In the genomic region with DNA sequence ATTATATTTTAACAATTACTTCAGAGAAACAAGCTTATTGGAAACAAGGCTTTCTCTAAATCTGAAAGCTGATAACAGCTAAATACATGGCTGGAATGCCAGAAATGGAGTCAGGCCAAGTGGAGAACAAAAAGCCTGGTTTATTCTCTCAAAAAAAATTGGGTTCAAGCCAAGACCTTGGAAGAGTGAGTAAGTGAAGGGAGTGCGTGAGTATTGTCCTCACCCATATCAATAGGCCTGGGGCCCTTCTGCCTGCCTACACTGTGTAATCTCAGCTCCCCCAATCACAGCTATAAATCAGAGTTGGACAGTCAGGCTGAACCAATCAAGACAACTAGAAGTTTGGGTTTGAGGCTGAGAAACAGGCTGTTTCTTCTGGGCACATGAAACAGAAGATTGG, we compare ENCODE assay signal across 8 cellular contexts. TPM values are rescaled to one million over a fixed set of nuclear protein-coding genes. Genes with fewer than 3 reads are reported as not detected.
DNase-seq lines count a peak whose midpoint lies in the region; ATAC-seq and TF ChIP-seq lines count a peak whose summit lies in the region.

No MANE protein-coding gene starts in this region.

- H3K27me3 Mint-ChIP-seq in activated naive CD4-positive, alpha-beta T cell treated with anti-CD3 and anti-CD28 coated beads, Interleukin-2, amount 50 U/mL, for 24 hours = no peaks in the 10 kb centered on the region
- H3K27me3 Mint-ChIP-seq in WTC11 (ENCODE audit: low read depth) = no peaks in the 10 kb centered on the region

- 0 to 29% methylated on average over 1 of the region's 1 CpG for WGBS in gastroesophageal sphincter (ENCODE audit: low coverage in 1 of 2), 2 donors

- H3K4me1 ChIP-seq in gastroesophageal sphincter = peaks cover 3 to 57% (median 15%) of the 10 kb centered on the region in 3 donors

- H3K4me3 ChIP-seq in gastroesophageal sphincter = no peak overlapping the region

- ATAC-seq in WTC11 (no peak), gastroesophageal sphincter (peak; percentile 51), GM21447 (IDR thresholded peaks at IDR 0.05; ENCODE audit: unreplicated experiment) (no peak), GM21390 (IDR thresholded peaks at IDR 0.05; ENCODE audit: unreplicated experiment) (no peak)

- DNase-seq in activated naive CD4-positive, alpha-beta T cell treated with Interleukin-2 at 50 U/mL for 16 hours = no peak
- no peak for DNase-seq in WTC11 (ENCODE audit: low spot score)
- DNase-seq in renal cortical epithelial cell (ENCODE audit: low read depth) = peak; percentile 75
- DNase-seq in mesenteric fat pad (ENCODE audit: low spot score) = no peak

- no peaks in the 10 kb centered on the region for H3K27me3 ChIP-seq in gastroesophageal sphincter

- TF ChIP-seq CTCF in WTC11 (IDR thresholded peaks at IDR 0.05) (no peak), gastroesophageal sphincter (IDR thresholded peaks at IDR 0.05) (no peak)

- H3K27ac Mint-ChIP-seq in activated naive CD4-positive, alpha-beta T cell treated with anti-CD3 and anti-CD28 coated beads, Interleukin-2, amount 50 U/mL, for 24 hours = peak overlapping the region; percentile 94
- peak overlapping the region; percentile 64 for H3K27ac Mint-ChIP-seq in WTC11

- peaks cover 22% of the 10 kb centered on the region for H3K36me3 Mint-ChIP-seq in activated naive CD4-positive, alpha-beta T cell treated with anti-CD3 and anti-CD28 coated beads, Interleukin-2, amount 50 U/mL, for 24 hours
- H3K36me3 Mint-ChIP-seq in WTC11 = peaks cover 39% of the 10 kb centered on the region

- H3K4me3 Mint-ChIP-seq in activated naive CD4-positive, alpha-beta T cell treated with anti-CD3 and anti-CD28 coated beads, Interleukin-2, amount 50 U/mL, for 24 hours = peak overlapping the region; percentile 71
- H3K4me3 Mint-ChIP-seq in WTC11 = no peak overlapping the region

- H3K27ac ChIP-seq in gastroesophageal sphincter = peak overlapping the region; percentile 47 to 61 (median 48)

- POLR2A ChIA-PET in WTC11 (lab: Charles Lee) = no interaction called here

- H3K9me3 Mint-ChIP-seq in activated naive CD4-positive, alpha-beta T cell treated with anti-CD3 and anti-CD28 coated beads, Interleukin-2, amount 50 U/mL, for 24 hours = peaks cover 3% of the 10 kb centered on the region
- 0 out of 2 replicates have a peak, but pooled peaks cover 3% of the 10 kb centered on the region for H3K9me3 Mint-ChIP-seq in WTC11

- peaks cover 2 to 34% of the 10 kb centered on the region in 2 donors for H3K36me3 ChIP-seq in gastroesophageal sphincter

- no peak for TF ChIP-seq EP300 in gastroesophageal sphincter (IDR thresholded peaks at IDR 0.05)

- CTCF ChIA-PET in WTC11 (lab: Charles Lee) = interaction anchor here (0.9 to 3.1 kb wide), 5 partner anchors 11 to 778 kb away, joined by 3 to 25 read pairs (median 5); no protein-coding TSS in a partner anchor

- no peak for TF ChIP-seq POLR2A in gastroesophageal sphincter (IDR thresholded peaks at IDR 0.05)

- no peaks in the 10 kb centered on the region for H3K9me3 ChIP-seq in gastroesophageal sphincter

- H3K4me1 Mint-ChIP-seq in activated naive CD4-positive, alpha-beta T cell treated with anti-CD3 and anti-CD28 coated beads, Interleukin-2, amount 50 U/mL, for 24 hours = peaks cover 78% of the 10 kb centered on the region
- H3K4me1 Mint-ChIP-seq in WTC11 = peaks cover 27% of the 10 kb centered on the region

TF ChIP-seq in WTC11, 78 proteins besides CTCF, POLR2A, EP300 and RAD21 (continues in another document):
- TF ChIP-seq NR3C1 (CRISPR knock-in tag; conservative IDR thresholded peaks at IDR 0.05; ENCODE audit: low read depth) (no peak), ESRRA (CRISPR knock-in tag; IDR thresholded peaks at IDR 0.05; ENCODE audit: borderline replicate concordance) (no peak), NFYB (CRISPR knock-in tag; conservative IDR thresholded peaks at IDR 0.05; ENCODE audit: low read depth) (no peak), TEAD4 (CRISPR knock-in tag; IDR thresholded peaks at IDR 0.05) (no peak), ZNF396 (CRISPR knock-in tag; IDR thresholded peaks at IDR 0.05; ENCODE audit: borderline replicate concordance) (no peak), RORB (CRISPR knock-in tag; IDR thresholded peaks at IDR 0.05) (no peak)
- TF ChIP-seq, protein P1, sequence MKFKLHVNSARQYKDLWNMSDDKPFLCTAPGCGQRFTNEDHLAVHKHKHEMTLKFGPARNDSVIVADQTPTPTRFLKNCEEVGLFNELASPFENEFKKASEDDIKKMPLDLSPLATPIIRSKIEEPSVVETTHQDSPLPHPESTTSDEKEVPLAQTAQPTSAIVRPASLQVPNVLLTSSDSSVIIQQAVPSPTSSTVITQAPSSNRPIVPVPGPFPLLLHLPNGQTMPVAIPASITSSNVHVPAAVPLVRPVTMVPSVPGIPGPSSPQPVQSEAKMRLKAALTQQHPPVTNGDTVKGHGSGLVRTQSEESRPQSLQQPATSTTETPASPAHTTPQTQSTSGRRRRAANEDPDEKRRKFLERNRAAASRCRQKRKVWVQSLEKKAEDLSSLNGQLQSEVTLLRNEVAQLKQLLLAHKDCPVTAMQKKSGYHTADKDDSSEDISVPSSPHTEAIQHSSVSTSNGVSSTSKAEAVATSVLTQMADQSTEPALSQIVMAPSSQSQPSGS (CRISPR knock-in tag; IDR thresholded peaks at IDR 0.05; ENCODE audit: borderline replicate concordance, low read depth) = no peak
- TF ChIP-seq, protein P2, sequence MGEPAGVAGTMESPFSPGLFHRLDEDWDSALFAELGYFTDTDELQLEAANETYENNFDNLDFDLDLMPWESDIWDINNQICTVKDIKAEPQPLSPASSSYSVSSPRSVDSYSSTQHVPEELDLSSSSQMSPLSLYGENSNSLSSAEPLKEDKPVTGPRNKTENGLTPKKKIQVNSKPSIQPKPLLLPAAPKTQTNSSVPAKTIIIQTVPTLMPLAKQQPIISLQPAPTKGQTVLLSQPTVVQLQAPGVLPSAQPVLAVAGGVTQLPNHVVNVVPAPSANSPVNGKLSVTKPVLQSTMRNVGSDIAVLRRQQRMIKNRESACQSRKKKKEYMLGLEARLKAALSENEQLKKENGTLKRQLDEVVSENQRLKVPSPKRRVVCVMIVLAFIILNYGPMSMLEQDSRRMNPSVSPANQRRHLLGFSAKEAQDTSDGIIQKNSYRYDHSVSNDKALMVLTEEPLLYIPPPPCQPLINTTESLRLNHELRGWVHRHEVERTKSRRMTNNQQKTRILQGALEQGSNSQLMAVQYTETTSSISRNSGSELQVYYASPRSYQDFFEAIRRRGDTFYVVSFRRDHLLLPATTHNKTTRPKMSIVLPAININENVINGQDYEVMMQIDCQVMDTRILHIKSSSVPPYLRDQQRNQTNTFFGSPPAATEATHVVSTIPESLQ (CRISPR knock-in tag; IDR thresholded peaks at IDR 0.05) = no peak
- TF ChIP-seq, protein P3, sequence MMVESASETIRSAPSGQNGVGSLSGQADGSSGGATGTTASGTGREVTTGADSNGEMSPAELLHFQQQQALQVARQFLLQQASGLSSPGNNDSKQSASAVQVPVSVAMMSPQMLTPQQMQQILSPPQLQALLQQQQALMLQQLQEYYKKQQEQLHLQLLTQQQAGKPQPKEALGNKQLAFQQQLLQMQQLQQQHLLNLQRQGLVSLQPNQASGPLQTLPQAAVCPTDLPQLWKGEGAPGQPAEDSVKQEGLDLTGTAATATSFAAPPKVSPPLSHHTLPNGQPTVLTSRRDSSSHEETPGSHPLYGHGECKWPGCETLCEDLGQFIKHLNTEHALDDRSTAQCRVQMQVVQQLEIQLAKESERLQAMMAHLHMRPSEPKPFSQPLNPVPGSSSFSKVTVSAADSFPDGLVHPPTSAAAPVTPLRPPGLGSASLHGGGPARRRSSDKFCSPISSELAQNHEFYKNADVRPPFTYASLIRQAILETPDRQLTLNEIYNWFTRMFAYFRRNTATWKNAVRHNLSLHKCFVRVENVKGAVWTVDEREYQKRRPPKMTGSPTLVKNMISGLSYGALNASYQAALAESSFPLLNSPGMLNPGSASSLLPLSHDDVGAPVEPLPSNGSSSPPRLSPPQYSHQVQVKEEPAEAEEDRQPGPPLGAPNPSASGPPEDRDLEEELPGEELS (CRISPR knock-in tag; IDR thresholded peaks at IDR 0.05) = no peak
- TF ChIP-seq, protein P4, sequence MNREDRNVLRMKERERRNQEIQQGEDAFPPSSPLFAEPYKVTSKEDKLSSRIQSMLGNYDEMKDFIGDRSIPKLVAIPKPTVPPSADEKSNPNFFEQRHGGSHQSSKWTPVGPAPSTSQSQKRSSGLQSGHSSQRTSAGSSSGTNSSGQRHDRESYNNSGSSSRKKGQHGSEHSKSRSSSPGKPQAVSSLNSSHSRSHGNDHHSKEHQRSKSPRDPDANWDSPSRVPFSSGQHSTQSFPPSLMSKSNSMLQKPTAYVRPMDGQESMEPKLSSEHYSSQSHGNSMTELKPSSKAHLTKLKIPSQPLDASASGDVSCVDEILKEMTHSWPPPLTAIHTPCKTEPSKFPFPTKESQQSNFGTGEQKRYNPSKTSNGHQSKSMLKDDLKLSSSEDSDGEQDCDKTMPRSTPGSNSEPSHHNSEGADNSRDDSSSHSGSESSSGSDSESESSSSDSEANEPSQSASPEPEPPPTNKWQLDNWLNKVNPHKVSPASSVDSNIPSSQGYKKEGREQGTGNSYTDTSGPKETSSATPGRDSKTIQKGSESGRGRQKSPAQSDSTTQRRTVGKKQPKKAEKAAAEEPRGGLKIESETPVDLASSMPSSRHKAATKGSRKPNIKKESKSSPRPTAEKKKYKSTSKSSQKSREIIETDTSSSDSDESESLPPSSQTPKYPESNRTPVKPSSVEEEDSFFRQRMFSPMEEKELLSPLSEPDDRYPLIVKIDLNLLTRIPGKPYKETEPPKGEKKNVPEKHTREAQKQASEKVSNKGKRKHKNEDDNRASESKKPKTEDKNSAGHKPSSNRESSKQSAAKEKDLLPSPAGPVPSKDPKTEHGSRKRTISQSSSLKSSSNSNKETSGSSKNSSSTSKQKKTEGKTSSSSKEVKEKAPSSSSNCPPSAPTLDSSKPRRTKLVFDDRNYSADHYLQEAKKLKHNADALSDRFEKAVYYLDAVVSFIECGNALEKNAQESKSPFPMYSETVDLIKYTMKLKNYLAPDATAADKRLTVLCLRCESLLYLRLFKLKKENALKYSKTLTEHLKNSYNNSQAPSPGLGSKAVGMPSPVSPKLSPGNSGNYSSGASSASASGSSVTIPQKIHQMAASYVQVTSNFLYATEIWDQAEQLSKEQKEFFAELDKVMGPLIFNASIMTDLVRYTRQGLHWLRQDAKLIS (CRISPR knock-in tag; IDR thresholded peaks at IDR 0.05; ENCODE audit: borderline replicate concordance) = no peak

RNA-seq across cellular contexts. Expression of a gene that starts 7.4 kb away (rescaled TPM):
- total RNA-seq in WTC11 (2021) (34.6 to 37.0 TPM (median 36.2 TPM) in 3 replicates), gastroesophageal sphincter (10 to 100 TPM; 20.0 to 30.4 (median 24.9) TPM), renal cortical epithelial cell (31.0 and 54.4 TPM in 2 replicates), mesenteric fat pad (28.1 TPM)

RNA-seq across cellular contexts. Expression of a gene that starts 7.4 kb away (rescaled TPM):
- total RNA-seq in WTC11 (2021) = 22.0 to 25.9 TPM (median 24.0 TPM) in 3 replicates
- 10 to 100 TPM; 16.1 to 38.3 (median 20.1) TPM for total RNA-seq in gastroesophageal sphincter
- 12.5 and 16.2 TPM in 2 replicates for total RNA-seq in renal cortical epithelial cell
- 31.3 TPM for total RNA-seq in mesenteric fat pad

RNA-seq across cellular contexts. Expression of a gene that starts 37.6 kb away (rescaled TPM):
- 0.18 TPM in 2 of 3 replicates, not detected in the other for total RNA-seq in WTC11 (2021)
- total RNA-seq in gastroesophageal sphincter = 10 to 100 TPM in 3 of 4 donors, 1 to 10 TPM in 1; 8.6 to 26.5 (median 20.7) TPM
- total RNA-seq in renal cortical epithelial cell = 59.4 and 69.1 TPM in 2 replicates
- total RNA-seq in mesenteric fat pad = 10.3 TPM
